ENCODE assay signal across 19 cellular contexts in genomic region chr2:125684256-125684655, GRCh38.
"Had no signal": no experiment of that assay in that cellular context is flagged by ENCODE, and none has a peak within 500 bp of the region (broad histone marks: within the 10 kb centered on the region; RNA-seq: fewer than 3 reads in every experiment).

No MANE protein-coding gene starts in this region.

- DNase-seq: effector CD8-positive, alpha-beta T cell; foreskin melanocyte; head of caudate nucleus; hypothalamus; left cardiac atrium; left ventricle myocardium inferior; lower lobe of right lung; mesenchymal stem cell; midbrain; naive B cell; occipital lobe; pancreas; right cardiac atrium; small intestine; stimulated activated CD4-positive, alpha-beta T cell treated with anti-CD3 and anti-CD28 coated beads, Interleukin-12 subunit alpha, Interleukin-12 subunit beta, amount 100 ng/mL, for 4 hours; stimulated activated naive CD4-positive, alpha-beta T cell; stomach; substantia nigra; trophoblast cell had no signal

- H3K36me3 ChIP-seq: left ventricle myocardium inferior, lower lobe of right lung, pancreas, stomach had no signal

- H3K27ac ChIP-seq: left ventricle myocardium inferior, lower lobe of right lung, pancreas, stomach had no signal

- ATAC-seq: lower lobe of right lung, pancreas, right cardiac atrium had no signal

- H3K4me3 ChIP-seq: left ventricle myocardium inferior, lower lobe of right lung, pancreas, stomach had no signal

- H3K9me3 ChIP-seq: left ventricle myocardium inferior, lower lobe of right lung, pancreas had no signal

- H3K27me3 ChIP-seq: pancreas, stomach had no signal

- H3K4me1 ChIP-seq: left ventricle myocardium inferior, lower lobe of right lung, pancreas, stomach had no signal
